Comparison of ENCODE assay signal across 10 cellular contexts in genomic region chr10:100349087-100349486, GRCh38. TPM values are rescaled to one million over a fixed set of nuclear protein-coding genes. Genes with fewer than 3 reads are reported as not detected.
DNase-seq lines count a peak whose midpoint lies in the region; ATAC-seq and TF ChIP-seq lines count a peak whose summit lies in the region.
"Had no signal": no experiment of that assay in that cellular context is flagged by ENCODE, and none has a peak within 500 bp of the region (broad histone marks: within the 10 kb centered on the region; RNA-seq: fewer than 3 reads in every experiment).

No MANE protein-coding gene starts in this region.

- H3K27me3 Mint-ChIP-seq in activated naive CD4-positive, alpha-beta T cell treated with anti-CD3 and anti-CD28 coated beads, Interleukin-2, amount 50 U/mL, for 24 hours, result no peaks in the 10 kb centered on the region
- H3K27me3 Mint-ChIP-seq in activated naive CD8-positive, alpha-beta T cell, result no peaks in the 10 kb centered on the region
- H3K27me3 Mint-ChIP-seq in type B pancreatic cell, result no peaks in the 10 kb centered on the region

- peaks cover 27% of the 10 kb centered on the region for H3K4me1 Mint-ChIP-seq in activated naive CD4-positive, alpha-beta T cell treated with anti-CD3 and anti-CD28 coated beads, Interleukin-2, amount 50 U/mL, for 24 hours
- H3K4me1 Mint-ChIP-seq in activated naive CD8-positive, alpha-beta T cell (ENCODE audit: low read depth), result peaks cover 29% of the 10 kb centered on the region
- H3K4me1 Mint-ChIP-seq in type B pancreatic cell (ENCODE audit: unreplicated experiment), result peaks cover 47% of the 10 kb centered on the region

- H3K36me3 Mint-ChIP-seq in activated naive CD4-positive, alpha-beta T cell treated with anti-CD3 and anti-CD28 coated beads, Interleukin-2, amount 50 U/mL, for 24 hours, result peaks cover 5% of the 10 kb centered on the region
- peaks cover 10% of the 10 kb centered on the region for H3K36me3 Mint-ChIP-seq in activated naive CD8-positive, alpha-beta T cell
- H3K36me3 Mint-ChIP-seq in type B pancreatic cell, result peaks cover 44% of the 10 kb centered on the region

- no peak for TF ChIP-seq CTCF in type B pancreatic cell (conservative IDR thresholded peaks at IDR 0.05)

- H3K27ac Mint-ChIP-seq in activated naive CD4-positive, alpha-beta T cell treated with anti-CD3 and anti-CD28 coated beads, Interleukin-2, amount 50 U/mL, for 24 hours, result no peak overlapping the region
- no peak overlapping the region for H3K27ac Mint-ChIP-seq in activated naive CD8-positive, alpha-beta T cell
- peak overlapping the region; percentile 78 for H3K27ac Mint-ChIP-seq in type B pancreatic cell

- H3K9me3 Mint-ChIP-seq in activated naive CD4-positive, alpha-beta T cell treated with anti-CD3 and anti-CD28 coated beads, Interleukin-2, amount 50 U/mL, for 24 hours, result no peaks in the 10 kb centered on the region
- H3K9me3 Mint-ChIP-seq in activated naive CD8-positive, alpha-beta T cell (ENCODE audit: low read depth), result no peaks in the 10 kb centered on the region
- H3K9me3 Mint-ChIP-seq in type B pancreatic cell, result no peaks in the 10 kb centered on the region

- ATAC-seq in activated CD4-positive, CD25-positive, alpha-beta regulatory T cell treated with anti-CD3 and anti-CD28 coated beads, Interleukin-2, amount 50 U/mL, for 24 hours, result no peak
- no peak for ATAC-seq in HG03108 (IDR thresholded peaks at IDR 0.05; ENCODE audit: unreplicated experiment)

- peak overlapping the region; percentile 96 for H3K4me3 ChIP-seq in iPS-18c (ENCODE audit: insufficient read depth, low read depth, low read length)

- no peak for DNase-seq in activated naive CD4-positive, alpha-beta T cell (lab: John Stamatoyannopoulos, UW)
- no peak for DNase-seq in type B pancreatic cell (ENCODE audit: extremely low spot score, unreplicated experiment)
- DNase-seq in NCI-H2196 treated with DMSO at 0.1 percent for 48 hours (lab: John Stamatoyannopoulos, UW; ENCODE audit: unreplicated experiment), result no peak
- DNase-seq: activated CD8-positive, alpha-beta memory T cell treated with anti-CD3 and anti-CD28 coated beads, Interleukin-2, amount 50 U/mL, for 4 hours; NCI-H748 treated with DMSO at 0.1 percent for 48 hours had no signal

- no peaks in the 10 kb centered on the region for H3K9me3 ChIP-seq in iPS-18c (ENCODE audit: control insufficient read depth, insufficient read depth, low read length)

- H3K4me3 Mint-ChIP-seq in activated naive CD4-positive, alpha-beta T cell treated with anti-CD3 and anti-CD28 coated beads, Interleukin-2, amount 50 U/mL, for 24 hours, result peak overlapping the region; percentile 31
- H3K4me3 Mint-ChIP-seq in activated naive CD8-positive, alpha-beta T cell, result peak overlapping the region; percentile 96
- H3K4me3 Mint-ChIP-seq in type B pancreatic cell, result peak overlapping the region; percentile 97

RNA-seq across cellular contexts. Expression of gene SCD, which starts 2.1 kb away (rescaled TPM):
- total RNA-seq in type B pancreatic cell (ENCODE audit: low replicate concordance), result 242 and 255 TPM in 2 replicates

RNA-seq across cellular contexts. Expression of gene PKD2L1, which starts 19.1 kb away (rescaled TPM):
- total RNA-seq in type B pancreatic cell (ENCODE audit: low replicate concordance), result 0.26 TPM in 1 of 2 replicates, not detected in the other

Comparison
In these comparisons a context has a peak if more than half of its experiments do, and no peak if none do; other contexts are left out.
1. H3K4me3 Mint-ChIP-seq: peak in every context shown above with its lines; median percentile 97 in type B pancreatic cell; 96 in activated naive CD8-positive, alpha-beta T cell; 31 in activated naive CD4-positive, alpha-beta T cell treated with anti-CD3 and anti-CD28 coated beads, Interleukin-2, amount 50 U/mL, for 24 hours.